Comparison of ENCODE assay signal across 24 cellular contexts in the genomic region with DNA sequence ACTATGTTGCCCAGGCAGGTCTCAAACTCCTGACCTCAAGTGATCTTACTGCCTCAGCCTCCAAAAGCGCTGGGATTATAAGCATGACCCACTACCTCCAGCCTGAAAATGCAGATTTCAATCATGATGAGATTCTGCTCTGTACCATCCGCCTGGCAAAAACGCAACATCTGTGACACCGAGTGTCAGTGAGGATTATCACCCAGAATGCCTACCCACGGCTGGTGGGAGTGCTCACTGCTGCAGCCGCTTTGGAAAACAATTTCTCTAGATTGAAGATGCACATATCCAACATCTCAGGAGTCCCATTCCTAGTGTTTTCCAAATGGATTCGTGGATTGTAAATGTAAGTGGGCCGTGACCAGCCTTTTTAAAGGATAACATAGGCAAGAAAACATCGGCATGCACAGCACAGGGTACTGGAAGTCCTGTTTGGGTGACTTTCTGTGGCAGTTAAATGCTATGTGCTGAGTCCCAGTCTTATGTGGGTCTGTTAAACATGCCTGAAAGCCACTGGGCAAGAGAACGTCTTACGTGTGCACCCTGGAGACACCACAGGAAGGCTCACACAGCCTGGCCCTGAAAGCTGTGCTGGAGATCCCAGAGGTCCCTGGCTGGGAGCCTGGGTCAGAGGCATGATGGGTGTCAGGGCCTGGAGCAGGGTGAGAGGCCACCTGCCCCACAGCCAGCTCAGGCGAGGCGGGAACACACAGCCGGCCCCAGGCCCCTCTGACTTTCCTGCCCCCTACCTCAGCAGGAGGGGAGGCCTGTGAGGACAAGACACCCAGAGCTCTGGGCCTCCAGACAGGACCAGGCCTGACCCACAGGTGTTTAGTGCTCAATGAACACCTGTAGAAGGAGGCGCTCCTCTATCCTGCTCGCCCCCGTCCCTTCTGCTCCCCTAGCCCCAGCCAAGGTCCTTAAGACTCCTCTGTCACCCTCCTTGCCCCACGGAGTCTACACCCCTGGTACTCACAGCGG. TPM values are rescaled to one million over a fixed set of nuclear protein-coding genes. Genes with fewer than 3 reads are reported as not detected.
DNase-seq lines count a peak whose midpoint lies in the region; ATAC-seq and TF ChIP-seq lines count a peak whose summit lies in the region.
"Had no signal": no experiment of that assay in that cellular context is flagged by ENCODE, and none has a peak within 500 bp of the region (broad histone marks: within the 10 kb centered on the region; RNA-seq: fewer than 3 reads in every experiment).

No MANE protein-coding gene starts in this region.

- H3K27ac ChIP-seq in left ventricle myocardium inferior (replicated peaks) (no peak overlapping the region), coronary artery (no peak overlapping the region), GM23338 (ENCODE audit: low read depth) (no peak overlapping the region)
- H3K27ac ChIP-seq: A549; BLaER1 treated with 17β-estradiol and CSF1 and Interleukin-3, amounts not matched to agents 10 nM and 100 nM; left lung; tibial artery had no signal

- intact Hi-C loops in cardiac septum (cut with DNase I) = no loop called here
- intact Hi-C loops in left ventricle myocardium inferior (cut with micrococcal nuclease) = no loop called here

- DNase-seq in cardiac septum (ENCODE audit: low spot score) = peak; percentile 38
- no peak for DNase-seq in left ventricle myocardium inferior
- DNase-seq in coronary artery (ENCODE audit: low spot score) = peak; percentile 57
- DNase-seq in nephron progenitor cell = no peak
- DNase-seq in GM23338 (ENCODE audit: low spot score) = no peak
- no peak for DNase-seq in progenitor cell of endocrine pancreas (ENCODE audit: low spot score, unreplicated experiment)
- no peak for DNase-seq in stimulated activated naive CD8-positive, alpha-beta T cell treated with anti-CD3 and anti-CD28 coated beads, Interleukin-15, Interleukin-2, amounts not matched to agents 100 U/mL and 50 U/mL, for 24 hours
- DNase-seq: activated gamma-delta T cell treated with Interleukin-2 at 50 U/mL for 16 hours; IMR-90; left lung; NCI-H1105; NCI-H2029 treated with DMSO at 0.1 percent for 48 hours; NK-92 treated with Interleukin-12 subunit alpha and Interleukin-12 subunit beta, amount 100 ng/mL, for 24 hours; stimulated activated naive CD4-positive, alpha-beta T cell treated with Interleukin-2 at 50 U/mL for 16 hours had no signal

- H3K79me2 ChIP-seq in GM23338 (replicated peaks; ENCODE audit: insufficient read depth) = no peaks in the 10 kb centered on the region

- no peaks in the 10 kb centered on the region for H3F3A ChIP-seq in GM23338 (replicated peaks; ENCODE audit: low read depth)

- H3K36me3 ChIP-seq in left ventricle myocardium inferior (no peaks in the 10 kb centered on the region), GM23338 (ENCODE audit: insufficient read depth) (no peaks in the 10 kb centered on the region)
- H3K36me3 ChIP-seq: BLaER1 treated with 17β-estradiol and CSF1 and Interleukin-3, amounts not matched to agents 10 nM and 100 nM; left lung; tibial artery had no signal

- H2AFZ ChIP-seq in GM23338 = no peak overlapping the region

- H3K4me1 Mint-ChIP-seq in nephron progenitor cell = peaks cover 27% of the 10 kb centered on the region
- H3K4me1 Mint-ChIP-seq in GM23338 = peaks cover 3% of the 10 kb centered on the region; the same call in 2 of the 3 replicates
- peaks cover 3% of the 10 kb centered on the region for H3K4me1 Mint-ChIP-seq in progenitor cell of endocrine pancreas (ENCODE audit: low read depth)

- H3K4me3 Mint-ChIP-seq in nephron progenitor cell (no peak overlapping the region), GM23338 (no peak overlapping the region), progenitor cell of endocrine pancreas (ENCODE audit: low read depth) (no peak overlapping the region)
- H3K4me3 Mint-ChIP-seq: dendritic cell treated with granulocyte-macrophage colony-stimulating factor and Interleukin-4, amounts not matched to agents 40 ng/mL and 50 ng/mL, for 4 days had no signal

- H3K9me3 Mint-ChIP-seq in nephron progenitor cell (no peaks in the 10 kb centered on the region), GM23338 (no peaks in the 10 kb centered on the region), progenitor cell of endocrine pancreas (ENCODE audit: low read depth) (peaks cover 4% of the 10 kb centered on the region)
- H3K9me3 Mint-ChIP-seq: dendritic cell treated with granulocyte-macrophage colony-stimulating factor and Interleukin-4, amounts not matched to agents 40 ng/mL and 50 ng/mL, for 4 days had no signal

- no peak overlapping the region for H3K4me3 ChIP-seq in left ventricle myocardium inferior
- no peak overlapping the region for H3K4me3 ChIP-seq in coronary artery
- H3K4me3 ChIP-seq in GM23338 = no peak overlapping the region
- H3K4me3 ChIP-seq: A549; BLaER1 treated with 17β-estradiol and CSF1 and Interleukin-3, amounts not matched to agents 10 nM and 100 nM; left lung; tibial artery had no signal

- H3K9me2 ChIP-seq in GM23338 (ENCODE audit: insufficient read depth) = no peaks in the 10 kb centered on the region

- peaks cover 4% of the 10 kb centered on the region for H3K9me3 ChIP-seq in left ventricle myocardium inferior (replicated peaks)
- H3K9me3 ChIP-seq: A549, left lung, tibial artery had no signal

- TF ChIP-seq CTCF in left ventricle myocardium inferior (IDR thresholded peaks at IDR 0.05; ENCODE audit: borderline replicate concordance) = no peak
- TF ChIP-seq CTCF in coronary artery (IDR thresholded peaks at IDR 0.05) = no peak
- TF ChIP-seq CTCF in nephron progenitor cell (IDR thresholded peaks at IDR 0.05) = no peak
- no peak for TF ChIP-seq CTCF in GM23338 (conservative IDR thresholded peaks at IDR 0.05; ENCODE audit: low read depth in 2 of 2)
- TF ChIP-seq CTCF in progenitor cell of endocrine pancreas (IDR thresholded peaks at IDR 0.05; ENCODE audit: unreplicated experiment) = no peak

- no peaks in the 10 kb centered on the region for H4K20me1 ChIP-seq in GM23338 (replicated peaks; ENCODE audit: insufficient read depth)
- H4K20me1 ChIP-seq: BLaER1 treated with 17β-estradiol and CSF1 and Interleukin-3, amounts not matched to agents 10 nM and 100 nM had no signal

- H3K27me3 Mint-ChIP-seq in nephron progenitor cell (ENCODE audit: low read depth, poor library complexity) = peaks cover 8% of the 10 kb centered on the region
- H3K27me3 Mint-ChIP-seq in GM23338 (ENCODE audit: insufficient read depth, low read depth, poor library complexity) = peaks cover 2% of the 10 kb centered on the region
- peaks cover 18% of the 10 kb centered on the region for H3K27me3 Mint-ChIP-seq in progenitor cell of endocrine pancreas

- H3K4me1 ChIP-seq in left ventricle myocardium inferior = no peaks in the 10 kb centered on the region
- no peaks in the 10 kb centered on the region for H3K4me1 ChIP-seq in GM23338 (ENCODE audit: insufficient read depth)
- H3K4me1 ChIP-seq: A549, left lung had no signal

- H3K27me3 ChIP-seq in left ventricle myocardium inferior (ENCODE audit: low read depth) (peaks cover 53% of the 10 kb centered on the region), GM23338 (ENCODE audit: insufficient read depth) (no peaks in the 10 kb centered on the region)
- H3K27me3 ChIP-seq: BLaER1 treated with 17β-estradiol and CSF1 and Interleukin-3, amounts not matched to agents 10 nM and 100 nM had no signal

- no peak overlapping the region for H3K4me2 ChIP-seq in GM23338
- H3K4me2 ChIP-seq: A549 had no signal

- H3K36me3 Mint-ChIP-seq in nephron progenitor cell (ENCODE audit: low read depth) (no peaks in the 10 kb centered on the region), GM23338 (ENCODE audit: low read depth) (no peaks in the 10 kb centered on the region), progenitor cell of endocrine pancreas (ENCODE audit: insufficient read depth) (no peaks in the 10 kb centered on the region)

- H3K27ac Mint-ChIP-seq in nephron progenitor cell = peak overlapping the region; percentile 36
- H3K27ac Mint-ChIP-seq in GM23338 = no peak overlapping the region
- no peak overlapping the region for H3K27ac Mint-ChIP-seq in progenitor cell of endocrine pancreas
- H3K27ac Mint-ChIP-seq: dendritic cell treated with granulocyte-macrophage colony-stimulating factor and Interleukin-4, amounts not matched to agents 40 ng/mL and 50 ng/mL, for 4 days had no signal

- ATAC-seq in GM23338 = no peak; the same call in 2 of the 3 replicates
- ATAC-seq in GM19455 (IDR thresholded peaks at IDR 0.05; ENCODE audit: unreplicated experiment) = no peak
- ATAC-seq in stimulated activated naive CD8-positive, alpha-beta T cell treated with anti-CD3 and anti-CD28 coated beads, Interleukin-15, Interleukin-2, amounts not matched to agents 100 U/mL and 50 U/mL, for 24 hours = no peak
- ATAC-seq: left lung had no signal

TF ChIP-seq in GM23338, 12 proteins besides CTCF, POLR2A, EP300 and RAD21 (continues in another document):
- no peak for TF ChIP-seq NANOG (IDR thresholded peaks at IDR 0.05; ENCODE audit: borderline replicate concordance)
- TF ChIP-seq, protein P1, sequence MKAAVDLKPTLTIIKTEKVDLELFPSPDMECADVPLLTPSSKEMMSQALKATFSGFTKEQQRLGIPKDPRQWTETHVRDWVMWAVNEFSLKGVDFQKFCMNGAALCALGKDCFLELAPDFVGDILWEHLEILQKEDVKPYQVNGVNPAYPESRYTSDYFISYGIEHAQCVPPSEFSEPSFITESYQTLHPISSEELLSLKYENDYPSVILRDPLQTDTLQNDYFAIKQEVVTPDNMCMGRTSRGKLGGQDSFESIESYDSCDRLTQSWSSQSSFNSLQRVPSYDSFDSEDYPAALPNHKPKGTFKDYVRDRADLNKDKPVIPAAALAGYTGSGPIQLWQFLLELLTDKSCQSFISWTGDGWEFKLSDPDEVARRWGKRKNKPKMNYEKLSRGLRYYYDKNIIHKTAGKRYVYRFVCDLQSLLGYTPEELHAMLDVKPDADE (IDR thresholded peaks at IDR 0.05) = no peak
- TF ChIP-seq EZH2phosphoT487 (IDR thresholded peaks at IDR 0.05; ENCODE audit: unreplicated experiment) = no peak

RNA-seq across cellular contexts. Expression of gene PRSS50, which starts 0.9 kb away (rescaled TPM):
- total RNA-seq in cardiac septum (0.78 TPM), left ventricle myocardium inferior (0.22 TPM), progenitor cell of endocrine pancreas (1.9 TPM in 2 replicates)
- total RNA-seq in GM23338 (2014; rRNA removed; shearing (Covaris generic)) = 1.4 and 1.5 TPM in 2 replicates
- polyA plus RNA-seq in GM23338 (2016; fragmentation: Nextera tagmentation; extraction: Ambion mirVana) = 0.50 and 0.60 TPM in 2 replicates
- total RNA-seq: Daoy; endothelial cell of umbilical vein; IMR-90; renal cortical epithelial cell; SK-MEL-5; T-helper 1 cell treated with Interleukin-12 subunit alpha and Interleukin-12 subunit beta and Interleukin-4 antibody, amounts not matched to agents 30 ng/mL and 1 ng/mL, for 36 hours had no signal
- polyA plus RNA-seq: A549, endothelial cell of umbilical vein, IMR-90 had no signal

RNA-seq across cellular contexts. Expression of gene TMIE, which starts 15.6 kb away (rescaled TPM):
- total RNA-seq in cardiac septum (0.51 TPM), left ventricle myocardium inferior (1.5 TPM), progenitor cell of endocrine pancreas (0.50 and 0.53 TPM in 2 replicates)
- 0.16 and 1.2 TPM in 2 replicates for total RNA-seq in GM23338 (2014; rRNA removed; shearing (Covaris generic))
- polyA plus RNA-seq in GM23338 (2016; fragmentation: Nextera tagmentation; extraction: Ambion mirVana) = 0.70 and 0.84 TPM in 2 replicates
- total RNA-seq: Daoy; IMR-90; T-helper 1 cell treated with Interleukin-12 subunit alpha and Interleukin-12 subunit beta and Interleukin-4 antibody, amounts not matched to agents 30 ng/mL and 1 ng/mL, for 36 hours had no signal

RNA-seq across cellular contexts. Expression of gene ALS2CL, which starts 23.3 kb away (rescaled TPM):
- total RNA-seq in cardiac septum = 32.5 TPM
- total RNA-seq in left ventricle myocardium inferior = 33.7 TPM
- total RNA-seq in GM23338 (2014; rRNA removed; shearing (Covaris generic)) = 8.7 and 11.8 TPM in 2 replicates
- polyA plus RNA-seq in GM23338 (2016; fragmentation: Nextera tagmentation; extraction: Ambion mirVana) = 2.6 and 3.4 TPM in 2 replicates
- 3.5 and 3.7 TPM in 2 replicates for total RNA-seq in progenitor cell of endocrine pancreas

Comparison
In these comparisons a context has a peak if more than half of its experiments do, and no peak if none do; other contexts are left out.
1. DNase-seq: peak in cardiac septum (single experiment) and coronary artery (single experiment); none in left ventricle myocardium inferior (single experiment), nephron progenitor cell (single experiment), GM23338 (single experiment), progenitor cell of endocrine pancreas (single experiment) and stimulated activated naive CD8-positive, alpha-beta T cell treated with anti-CD3 and anti-CD28 coated beads, Interleukin-15, Interleukin-2, amounts not matched to agents 100 U/mL and 50 U/mL, for 24 hours (single experiment).